ENCODE assay signal across 1 cellular context in genomic region chr2:215828528-215829184, GRCh38.
TF ChIP-seq lines count a peak whose summit lies in the region.

No MANE protein-coding gene starts in this region.

TF ChIP-seq in K562, 482 proteins besides CTCF, POLR2A, EP300 and RAD21 (continued from another document):
- TF ChIP-seq, protein P1, sequence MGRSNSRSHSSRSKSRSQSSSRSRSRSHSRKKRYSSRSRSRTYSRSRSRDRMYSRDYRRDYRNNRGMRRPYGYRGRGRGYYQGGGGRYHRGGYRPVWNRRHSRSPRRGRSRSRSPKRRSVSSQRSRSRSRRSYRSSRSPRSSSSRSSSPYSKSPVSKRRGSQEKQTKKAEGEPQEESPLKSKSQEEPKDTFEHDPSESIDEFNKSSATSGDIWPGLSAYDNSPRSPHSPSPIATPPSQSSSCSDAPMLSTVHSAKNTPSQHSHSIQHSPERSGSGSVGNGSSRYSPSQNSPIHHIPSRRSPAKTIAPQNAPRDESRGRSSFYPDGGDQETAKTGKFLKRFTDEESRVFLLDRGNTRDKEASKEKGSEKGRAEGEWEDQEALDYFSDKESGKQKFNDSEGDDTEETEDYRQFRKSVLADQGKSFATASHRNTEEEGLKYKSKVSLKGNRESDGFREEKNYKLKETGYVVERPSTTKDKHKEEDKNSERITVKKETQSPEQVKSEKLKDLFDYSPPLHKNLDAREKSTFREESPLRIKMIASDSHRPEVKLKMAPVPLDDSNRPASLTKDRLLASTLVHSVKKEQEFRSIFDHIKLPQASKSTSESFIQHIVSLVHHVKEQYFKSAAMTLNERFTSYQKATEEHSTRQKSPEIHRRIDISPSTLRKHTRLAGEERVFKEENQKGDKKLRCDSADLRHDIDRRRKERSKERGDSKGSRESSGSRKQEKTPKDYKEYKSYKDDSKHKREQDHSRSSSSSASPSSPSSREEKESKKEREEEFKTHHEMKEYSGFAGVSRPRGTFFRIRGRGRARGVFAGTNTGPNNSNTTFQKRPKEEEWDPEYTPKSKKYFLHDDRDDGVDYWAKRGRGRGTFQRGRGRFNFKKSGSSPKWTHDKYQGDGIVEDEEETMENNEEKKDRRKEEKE (IDR thresholded peaks at IDR 0.05; ENCODE audit: borderline replicate concordance in 1 of 2, control insufficient read depth in 1 of 2, low read depth in 2 of 2, low read length in 1 of 2): no peak
- no peak for TF ChIP-seq ZNF408 (CRISPR knock-in tag; IDR thresholded peaks at IDR 0.05; ENCODE audit: low read depth)
- 0 out of 2 replicates have a peak, but pooled peaks have one; percentile 22 for TF ChIP-seq CC2D1A (IDR thresholded peaks at IDR 0.05)
